ENCODE assay signal across 8 cellular contexts in genomic region chr19:2236285-2237050, GRCh38. TPM values are rescaled to one million over a fixed set of nuclear protein-coding genes. Genes with fewer than 3 reads are reported as not detected.
A peak's percentile ranks its signal among the peaks of the same experiment; 100 is the strongest.
DNase-seq lines count a peak whose midpoint lies in the region; ATAC-seq and TF ChIP-seq lines count a peak whose summit lies in the region.

A gene with protein sequence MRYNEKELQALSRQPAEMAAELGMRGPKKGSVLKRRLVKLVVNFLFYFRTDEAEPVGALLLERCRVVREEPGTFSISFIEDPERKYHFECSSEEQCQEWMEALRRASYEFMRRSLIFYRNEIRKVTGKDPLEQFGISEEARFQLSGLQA (minus strand): TSS chr19:2236329. CDS start chr19:2236248, 81 bp downstream.
A gene with protein sequence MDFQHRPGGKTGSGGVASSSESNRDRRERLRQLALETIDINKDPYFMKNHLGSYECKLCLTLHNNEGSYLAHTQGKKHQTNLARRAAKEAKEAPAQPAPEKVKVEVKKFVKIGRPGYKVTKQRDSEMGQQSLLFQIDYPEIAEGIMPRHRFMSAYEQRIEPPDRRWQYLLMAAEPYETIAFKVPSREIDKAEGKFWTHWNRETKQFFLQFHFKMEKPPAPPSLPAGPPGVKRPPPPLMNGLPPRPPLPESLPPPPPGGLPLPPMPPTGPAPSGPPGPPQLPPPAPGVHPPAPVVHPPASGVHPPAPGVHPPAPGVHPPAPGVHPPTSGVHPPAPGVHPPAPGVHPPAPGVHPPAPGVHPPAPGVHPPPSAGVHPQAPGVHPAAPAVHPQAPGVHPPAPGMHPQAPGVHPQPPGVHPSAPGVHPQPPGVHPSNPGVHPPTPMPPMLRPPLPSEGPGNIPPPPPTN (plus strand): TSS chr19:2236824. CDS start chr19:2243419, 6,595 bp downstream.

- TF ChIP-seq POLR2A in testis (IDR thresholded peaks at IDR 0.05) = no peak

- ATAC-seq in HG02623 (IDR thresholded peaks at IDR 0.05; ENCODE audit: unreplicated experiment) = peak; percentile 65
- peak; percentile 90 for ATAC-seq in omental fat pad (ENCODE audit: low FRiP score)

- intact Hi-C loops in testis (cut with DNase I; ENCODE audit: low total_unique reads) = no loop called here

- H3K27me3 ChIP-seq in testis = no peaks in the 10 kb centered on the region

- H3K36me3 Mint-ChIP-seq in activated naive CD8-positive, alpha-beta T cell = peaks cover 12% of the 10 kb centered on the region

- 0% methylated on average over 31 to 81 of the region's 84 CpGs for WGBS in testis, 2 donors

- peaks cover 43% of the 10 kb centered on the region for H3K4me1 ChIP-seq in testis

- no peaks in the 10 kb centered on the region for H3K9me3 Mint-ChIP-seq in activated naive CD8-positive, alpha-beta T cell (ENCODE audit: low read depth)

- TF ChIP-seq CTCF in GM12864 (IDR thresholded peaks at IDR 0.05; ENCODE audit: low read depth, low read length, missing control alignments) (peak; percentile 97), omental fat pad (IDR thresholded peaks at IDR 0.05) (peak in 2 of 3 donors; percentile 90 to 95), testis (IDR thresholded peaks at IDR 0.05) (peak; percentile 96 to 100 (median 99))

- peak within 1 kb of the TSS; percentile 99 for H3K27ac Mint-ChIP-seq in activated naive CD8-positive, alpha-beta T cell

- no peaks in the 10 kb centered on the region for H3K27me3 Mint-ChIP-seq in activated naive CD8-positive, alpha-beta T cell

- H3K4me3 ChIP-seq in GM12864 (ENCODE audit: low read depth, low read length) (peak within 1 kb of the TSS; percentile 85), testis (peak within 1 kb of the TSS; percentile 91 to 98)

- DNase-seq in GM12864 (ENCODE audit: low read depth) = peak; percentile 91
- DNase-seq in NCI-H1105 (lab: John Stamatoyannopoulos, UW) = peak; percentile 99
- peak; percentile 98 for DNase-seq in SKM-1 treated with dmso at 0.1 percent for 144 hours (lab: John Stamatoyannopoulos, UW; ENCODE audit: unreplicated experiment)
- peak; percentile 98 for DNase-seq in glomerular visceral epithelial cell (ENCODE audit: extremely low spot score)
- DNase-seq in omental fat pad (ENCODE audit: low spot score) = peak; percentile 94
- peak; percentile 96 for DNase-seq in testis

- H3K36me3 ChIP-seq in testis (ENCODE audit: low read depth, missing control alignments) = no peaks in the 10 kb centered on the region

- H3K27ac ChIP-seq in testis = peak within 1 kb of the TSS; percentile 99 to 100

- peak within 1 kb of the TSS; percentile 99 for H3K4me3 Mint-ChIP-seq in activated naive CD8-positive, alpha-beta T cell

- H3K4me1 Mint-ChIP-seq in activated naive CD8-positive, alpha-beta T cell (ENCODE audit: low read depth) = peaks cover 56% of the 10 kb centered on the region

- H3K9me3 ChIP-seq in testis = no peaks in the 10 kb centered on the region

RNA-seq across cellular contexts. Expression of the first gene that starts in this region (rescaled TPM):
- total RNA-seq in omental fat pad (10 to 100 TPM; 45.0 to 67.5 (median 52.3) TPM), testis (100 to 1,000 TPM; 126 to 153 TPM)
- polyA plus RNA-seq in testis (ENCODE audit: insufficient read depth, low read depth, low replicate concordance) = 111 TPM

RNA-seq across cellular contexts. Expression of the second gene that starts in this region (rescaled TPM):
- 10 to 100 TPM; 13.2 to 31.1 (median 24.5) TPM for total RNA-seq in omental fat pad
- 100 to 1,000 TPM; 102 to 122 TPM for total RNA-seq in testis
- polyA plus RNA-seq in testis (ENCODE audit: insufficient read depth, low read depth, low replicate concordance) = 117 TPM

Comparison
In these comparisons a context has a peak if more than half of its experiments do, and no peak if none do; other contexts are left out.
1. Peak in every context shown above with its lines: DNase-seq, ATAC-seq, H3K4me3 ChIP-seq and H3K27ac ChIP-seq.